Comparison of ENCODE assay signal across 1 cellular context in genomic region chr2:86336350-86337234, GRCh38.
TF ChIP-seq lines count a peak whose summit lies in the region.

No MANE protein-coding gene starts in this region.

TF ChIP-seq in IMR-90, 13 proteins besides CTCF, POLR2A, EP300 and RAD21 (continued from another document):
- TF ChIP-seq RCOR1 (IDR thresholded peaks at IDR 0.05; ENCODE audit: insufficient replicate concordance, low read length): no peak
- no peak for TF ChIP-seq CEBPB (IDR thresholded peaks at IDR 0.05; ENCODE audit: low read depth, low read length)
- TF ChIP-seq BHLHE40 (IDR thresholded peaks at IDR 0.05; ENCODE audit: low read depth, low read length): no peak
- TF ChIP-seq, protein P1, sequence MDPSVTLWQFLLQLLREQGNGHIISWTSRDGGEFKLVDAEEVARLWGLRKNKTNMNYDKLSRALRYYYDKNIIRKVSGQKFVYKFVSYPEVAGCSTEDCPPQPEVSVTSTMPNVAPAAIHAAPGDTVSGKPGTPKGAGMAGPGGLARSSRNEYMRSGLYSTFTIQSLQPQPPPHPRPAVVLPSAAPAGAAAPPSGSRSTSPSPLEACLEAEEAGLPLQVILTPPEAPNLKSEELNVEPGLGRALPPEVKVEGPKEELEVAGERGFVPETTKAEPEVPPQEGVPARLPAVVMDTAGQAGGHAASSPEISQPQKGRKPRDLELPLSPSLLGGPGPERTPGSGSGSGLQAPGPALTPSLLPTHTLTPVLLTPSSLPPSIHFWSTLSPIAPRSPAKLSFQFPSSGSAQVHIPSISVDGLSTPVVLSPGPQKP (IDR thresholded peaks at IDR 0.05; ENCODE audit: borderline replicate concordance, low read depth, low read length): no peak
- TF ChIP-seq FOS (IDR thresholded peaks at IDR 0.05; ENCODE audit: low read depth, low read length): no peak
TF ChIP-seq in IMR-90: peak in this region for 0.
